ENCODE assay signal across 7 cellular contexts in genomic region chr6:90537723-90538407, GRCh38. TPM values are rescaled to one million over a fixed set of nuclear protein-coding genes. Genes with fewer than 3 reads are reported as not detected.
DNase-seq lines count a peak whose midpoint lies in the region; ATAC-seq, FAIRE-seq and TF ChIP-seq lines count a peak whose summit lies in the region.

No MANE protein-coding gene starts in this region.

- H3K27me3 ChIP-seq in dorsolateral prefrontal cortex = no peaks in the 10 kb centered on the region
- H3K27me3 ChIP-seq in spleen (replicated peaks in 1 of 7) = no peaks in the 10 kb centered on the region

- ATAC-seq in GM19438 (IDR thresholded peaks at IDR 0.05; ENCODE audit: low read depth, unreplicated experiment) = peak; percentile 67

- intact Hi-C loops in dorsolateral prefrontal cortex (cut with DNase I) = no loop called here
- intact Hi-C loops in spleen (cut with DNase I; ENCODE audit: low total_unique reads) = no loop called here

- peaks cover 0 to 63% (median 36%) of the 10 kb centered on the region in 6 donors for H3K36me3 ChIP-seq in spleen

- H3K27ac ChIP-seq in dorsolateral prefrontal cortex (peak overlapping the region in 36 of 59 donors; percentile 0 to 65 (median 40)), spleen (peak overlapping the region in 5 of 8 donors; percentile 0 to 58 (median 37))

- peaks cover 0 to 23% (median 13%) of the 10 kb centered on the region in 6 donors for H3K4me1 ChIP-seq in spleen

- TF ChIP-seq POLR2A in spleen (IDR thresholded peaks at IDR 0.05) (no peak), H54 (IDR thresholded peaks at IDR 0.05; ENCODE audit: low read depth, low read length) (no peak)

- TF ChIP-seq CTCF in dorsolateral prefrontal cortex (IDR thresholded peaks at IDR 0.05 in 54 of 56, conservative IDR thresholded peaks at IDR 0.05 in 2 of 56; ENCODE audit: low read depth in 1 of 56, partially characterized antibody in 56 of 56) = no peak
- TF ChIP-seq CTCF in spleen (IDR thresholded peaks at IDR 0.05 in 8 of 11, conservative IDR thresholded peaks at IDR 0.05 in 3 of 11) = no peak

- peak; percentile 70 to 85 for DNase-seq in Kasumi-1 (lab: John Stamatoyannopoulos, UW)
- DNase-seq in dorsolateral prefrontal cortex = no peak
- DNase-seq in spleen = no peak
- DNase-seq in C1 segment of cervical spinal cord (lab: John Stamatoyannopoulos, UW) = no peak
- no peak for DNase-seq in NCI-H2107 (lab: John Stamatoyannopoulos, UW)
- no peak for DNase-seq in H54 (ENCODE audit: insufficient read length, low spot score)

- no peaks in the 10 kb centered on the region for H3K9me3 ChIP-seq in spleen

- H3K4me3 ChIP-seq in dorsolateral prefrontal cortex = peak overlapping the region in 4 of 59 donors; percentile 2 to 17 (median 13)
- H3K4me3 ChIP-seq in spleen = no peak overlapping the region

- WGBS in spleen, 5 donors = 49 to 71% (median 55%) methylated on average over 3 of the region's 3 CpGs

- FAIRE-seq in H54 (lab: Jason Lieb, UNC) = no peak

RNA-seq across cellular contexts. Expression of gene MAP3K7, which starts 49.0 kb away (rescaled TPM):
- total RNA-seq in dorsolateral prefrontal cortex (10 to 100 TPM; 23.8 to 46.7 (median 36.9) TPM), spleen (10 to 100 TPM; 30.2 to 56.9 (median 43.0) TPM)
- polyA plus RNA-seq in spleen = 10 to 100 TPM; 15.6 to 23.9 (median 22.2) TPM

Comparison
In these comparisons a context has a peak if more than half of its experiments do, and no peak if none do; other contexts are left out.
1. DNase-seq: peak in Kasumi-1 (2 of 2); none in dorsolateral prefrontal cortex (0 of 10), spleen (single experiment), C1 segment of cervical spinal cord (0 of 14), NCI-H2107 (single experiment) and H54 (single experiment).